8 cellular contexts compared by ENCODE assay signal in genomic region chr3:101685870-101686307, GRCh38. TPM values are rescaled to one million over a fixed set of nuclear protein-coding genes. Genes with fewer than 3 reads are reported as not detected.
A peak's percentile ranks its signal among the peaks of the same experiment; 100 is the strongest.
DNase-seq lines count a peak whose midpoint lies in the region; ATAC-seq and TF ChIP-seq lines count a peak whose summit lies in the region.

No MANE protein-coding gene starts in this region.

- no peak for DNase-seq in right lobe of liver
- DNase-seq in upper lobe of right lung: no peak
- DNase-seq in G401 (ENCODE audit: low spot score): no peak
- DNase-seq in HEK293T (ENCODE audit: extremely low spot score): no peak
- DNase-seq in nucleus accumbens (lab: John Stamatoyannopoulos, UW): no peak

- POLR2A ChIA-PET in HEK293T (lab: Yijun Ruan, JAX): interaction anchor here (0.9 to 2.9 kb wide), 10 partner anchors 9 to 115 kb away, joined by 3 to 57 read pairs (median 6); partner anchors contain the start of genes CEP97, NXPE3, PCNP and ZBTB11

- no peak for TF ChIP-seq POLR2A in right lobe of liver (IDR thresholded peaks at IDR 0.05)

- H3K36me3 Mint-ChIP-seq in brain: peaks cover 48% of the 10 kb centered on the region

- H3K27me3 ChIP-seq in right lobe of liver (no peaks in the 10 kb centered on the region), upper lobe of right lung (no peaks in the 10 kb centered on the region)

- WGBS in right lobe of liver (ENCODE audit: insufficient coverage, low coverage, low lambda C conversion rate, missing lambda C conversion rate): 0% methylated on average over 10 of the region's 11 CpGs

- peak; percentile 1 for ATAC-seq in GM18858 (IDR thresholded peaks at IDR 0.05; ENCODE audit: unreplicated experiment)
- peak; percentile 3 for ATAC-seq in HG03378 (IDR thresholded peaks at IDR 0.05; ENCODE audit: unreplicated experiment)
- peak; percentile 27 to 47 (median 32) for ATAC-seq in right lobe of liver
- peak; percentile 6 for ATAC-seq in upper lobe of right lung

- H3K4me3 ChIP-seq in right lobe of liver: peak overlapping the region; percentile 59 to 81 (median 60)
- H3K4me3 ChIP-seq in upper lobe of right lung: peak overlapping the region; percentile 96

- H3K4me3 Mint-ChIP-seq in brain: peak overlapping the region; percentile 98 to 100 (median 99)

- H3K36me3 ChIP-seq in right lobe of liver (peaks cover 15 to 41% (median 29%) of the 10 kb centered on the region in 4 donors), upper lobe of right lung (peaks cover 49% of the 10 kb centered on the region)

- intact Hi-C loops in right lobe of liver (cut with DNase I) (no loop called here), upper lobe of right lung (cut with DNase I) (no loop called here)

- no peak for TF ChIP-seq CTCF in brain (conservative IDR thresholded peaks at IDR 0.05)
- TF ChIP-seq CTCF in right lobe of liver (IDR thresholded peaks at IDR 0.05): no peak
- no peak for TF ChIP-seq CTCF in upper lobe of right lung (IDR thresholded peaks at IDR 0.05)

- peaks cover 0 to 9% (median 0%) of the 10 kb centered on the region in 5 experiments for H3K9me3 Mint-ChIP-seq in brain

- H3K27ac Mint-ChIP-seq in brain: peak overlapping the region; percentile 98 to 100 (median 100)

- H3K27me3 Mint-ChIP-seq in brain: peaks cover 14% of the 10 kb centered on the region

- H3K27ac ChIP-seq in right lobe of liver: peak overlapping the region; percentile 88 to 94 (median 92)
- H3K27ac ChIP-seq in upper lobe of right lung: peak overlapping the region; percentile 96

- in situ Hi-C loops in G401 (cut with HindIII; ENCODE audit: low sequenced_read_pairs): no loop called here

- CTCF ChIA-PET in HEK293T (lab: Yijun Ruan, JAX): interaction anchor here (0.6 kb wide), 1 partner anchor 9 kb away, joined by 3 read pairs; the partner anchor contains the start of gene ZBTB11

- H3K4me1 ChIP-seq in right lobe of liver: peaks cover 0 to 35% (median 10%) of the 10 kb centered on the region in 4 donors
- peaks cover 39% of the 10 kb centered on the region for H3K4me1 ChIP-seq in upper lobe of right lung

- H3K4me1 Mint-ChIP-seq in brain: peaks cover 56% of the 10 kb centered on the region

- H3K9me3 ChIP-seq in right lobe of liver: no peaks in the 10 kb centered on the region
- H3K9me3 ChIP-seq in upper lobe of right lung: no peaks in the 10 kb centered on the region

TF ChIP-seq in HEK293T, 16 proteins besides CTCF, POLR2A, EP300 and RAD21:
- TF ChIP-seq ARNT (IDR thresholded peaks at IDR 0.05): no peak
- TF ChIP-seq ELF4 (IDR thresholded peaks at IDR 0.05): no peak
- TF ChIP-seq LEF1 (IDR thresholded peaks at IDR 0.05; ENCODE audit: borderline replicate concordance): no peak
- TF ChIP-seq CTBP1 (IDR thresholded peaks at IDR 0.05; ENCODE audit: borderline replicate concordance): no peak
- no peak for TF ChIP-seq FOXA1 (IDR thresholded peaks at IDR 0.05)
- no peak for TF ChIP-seq SP1 (IDR thresholded peaks at IDR 0.05)
- no peak for TF ChIP-seq BHLHE40 (IDR thresholded peaks at IDR 0.05; ENCODE audit: borderline replicate concordance)
- TF ChIP-seq PKNOX1 (IDR thresholded peaks at IDR 0.05): no peak

RNA-seq across cellular contexts. Expression of gene RPL24, which starts 0.6 kb away (rescaled TPM):
- 1,699 TPM for polyA plus RNA-seq in brain (ENCODE audit: insufficient read depth, low read depth, low replicate concordance)
- total RNA-seq in right lobe of liver (100 to 1,000 TPM; 336 to 620 (median 364) TPM), upper lobe of right lung (821 TPM)
- 1,940 and 2,373 TPM in 2 replicates for total RNA-seq in G401 (2014; rRNA removed; shearing (Covaris generic))

RNA-seq across cellular contexts. Expression of gene ZBTB11, which starts 9.0 kb away (rescaled TPM):
- 5.8 TPM for polyA plus RNA-seq in brain (ENCODE audit: insufficient read depth, low read depth, low replicate concordance)
- total RNA-seq in right lobe of liver: 1 to 10 TPM; 5.4 to 8.5 (median 7.9) TPM
- 22.8 TPM for total RNA-seq in upper lobe of right lung
- 16.9 and 20.0 TPM in 2 replicates for total RNA-seq in G401 (2014; rRNA removed; shearing (Covaris generic))

RNA-seq across cellular contexts. Expression of gene CEP97, which starts 38.5 kb away (rescaled TPM):
- polyA plus RNA-seq in brain (ENCODE audit: insufficient read depth, low read depth, low replicate concordance): 5.7 TPM
- total RNA-seq in right lobe of liver (1 to 10 TPM; 2.2 to 3.8 (median 2.7) TPM), upper lobe of right lung (7.6 TPM)
- total RNA-seq in G401 (2014; rRNA removed; shearing (Covaris generic)): 9.9 and 11.0 TPM in 2 replicates
